Comparison of ENCODE assay signal across 32 cellular contexts in genomic region chr4:118018381-118018780, GRCh38. TPM values are rescaled to one million over a fixed set of nuclear protein-coding genes. Genes with fewer than 3 reads are reported as not detected.
"Had no signal": no experiment of that assay in that cellular context is flagged by ENCODE, and none has a peak within 500 bp of the region (broad histone marks: within the 10 kb centered on the region; RNA-seq: fewer than 3 reads in every experiment).

No MANE protein-coding gene starts in this region.

- H3K27me3 Mint-ChIP-seq: activated CD4-positive, alpha-beta T cell treated with anti-CD3 and anti-CD28 coated beads, Interleukin-2, amount 10 ng/mL, durations not matched to agents 7 days and 5 days; activated naive CD4-positive, alpha-beta T cell treated with anti-CD3 and anti-CD28 coated beads, Interleukin-2, amount 10 ng/mL, durations not matched to agents 7 days and 5 days; activated naive CD8-positive, alpha-beta T cell; activated naive CD8-positive, alpha-beta T cell treated with anti-CD3 and anti-CD28 coated beads, Interleukin-2, amount 50 U/mL, for 24 hours; central memory CD8-positive, alpha-beta T cell had no signal

- H3K4me3 ChIP-seq: cardiac muscle cell, Peyer's patch had no signal

- H3K36me3 ChIP-seq: brain microvascular endothelial cell, cardiac muscle cell, Peyer's patch had no signal

- H3K9me3 Mint-ChIP-seq: activated CD4-positive, alpha-beta T cell treated with anti-CD3 and anti-CD28 coated beads, Interleukin-2, amount 10 ng/mL, durations not matched to agents 7 days and 5 days; activated naive CD4-positive, alpha-beta T cell treated with anti-CD3 and anti-CD28 coated beads, Interleukin-2, amount 10 ng/mL, durations not matched to agents 7 days and 5 days; activated naive CD8-positive, alpha-beta T cell treated with anti-CD3 and anti-CD28 coated beads, Interleukin-2, amount 50 U/mL, for 24 hours; central memory CD8-positive, alpha-beta T cell; T-helper 1 cell treated with Interleukin-12 subunit alpha and Interleukin-12 subunit beta and Interleukin-4 antibody, amounts not matched to agents 30 μg/mL and 1 μg/mL, for 36 hours; T-helper 2 cell treated with Interferon-gamma antibody and Interleukin-4, amounts not matched to agents 5 μg/mL and 100 μg/mL, for 36 hours had no signal

- H3K4me1 Mint-ChIP-seq: activated CD4-positive, alpha-beta T cell treated with anti-CD3 and anti-CD28 coated beads, Interleukin-2, amount 10 ng/mL, durations not matched to agents 7 days and 5 days; activated naive CD4-positive, alpha-beta T cell treated with anti-CD3 and anti-CD28 coated beads, Interleukin-2, amount 10 ng/mL, durations not matched to agents 7 days and 5 days; central memory CD8-positive, alpha-beta T cell had no signal

- H3K4me3 Mint-ChIP-seq: activated CD4-positive, alpha-beta T cell treated with anti-CD3 and anti-CD28 coated beads, Interleukin-2, amount 10 ng/mL, durations not matched to agents 7 days and 5 days; activated naive CD4-positive, alpha-beta T cell treated with anti-CD3 and anti-CD28 coated beads, Interleukin-2, amount 10 ng/mL, durations not matched to agents 7 days and 5 days; activated naive CD8-positive, alpha-beta T cell; activated naive CD8-positive, alpha-beta T cell treated with anti-CD3 and anti-CD28 coated beads, Interleukin-2, amount 50 U/mL, for 24 hours; central memory CD8-positive, alpha-beta T cell; T-helper 1 cell treated with Interleukin-12 subunit alpha and Interleukin-12 subunit beta and Interleukin-4 antibody, amounts not matched to agents 30 μg/mL and 1 μg/mL, for 36 hours; T-helper 2 cell treated with Interferon-gamma antibody and Interleukin-4, amounts not matched to agents 5 μg/mL and 100 μg/mL, for 36 hours had no signal

- ATAC-seq: activated naive CD8-positive, alpha-beta T cell treated with anti-CD3 and anti-CD28 coated beads, Interleukin-2, amount 50 U/mL, for 24 hours; PC-3; Right ventricle myocardium inferior had no signal

- DNase-seq: activated CD4-positive, alpha-beta T cell treated with anti-CD3 and anti-CD28 coated beads, Interleukin-2, amount 10 ng/mL, durations not matched to agents 7 days and 5 days; activated CD4-positive, alpha-beta T cell treated with anti-CD3 and anti-CD28 coated beads, Interleukin-2, amount 50 U/mL, for 48 hours; activated CD8-positive, alpha-beta memory T cell treated with anti-CD3 and anti-CD28 coated beads, Interleukin-2, amount 50 U/mL, for 4 hours; activated effector memory CD4-positive, alpha-beta T cell treated with Interleukin-2 at 50 U/mL for 16 hours; activated naive CD4-positive, alpha-beta T cell treated with anti-CD3 and anti-CD28 coated beads, Interleukin-2, amount 10 ng/mL, durations not matched to agents 7 days and 5 days; activated naive CD8-positive, alpha-beta T cell treated with anti-CD3 and anti-CD28 coated beads, Interleukin-2, amount 50 U/mL, for 24 hours; activated T-cell treated with anti-CD3 and anti-CD28 coated beads, Interleukin-2, amount 50 U/mL, for 48 hours; aorta; brain microvascular endothelial cell; Karpas-422; KBM-7; NCI-H1105; NCI-H1417 treated with DMSO at 0.1 percent for 48 hours; NCI-H1930; NCI-H2081 treated with DMSO at 0.1 percent for 48 hours; NCI-H2171; NCI-H446; NCI-H510A treated with DMSO at 0.1 percent for 48 hours; NCI-H526 treated with DMSO at 0.1 percent for 48 hours; NK-92 treated with Interleukin-12 subunit alpha and Interleukin-12 subunit beta, amount 100 ng/mL, for 24 hours; PC-3; Peyer's patch; SIG-M5; SK-N-SH had no signal

- H3K36me3 Mint-ChIP-seq: activated naive CD4-positive, alpha-beta T cell treated with anti-CD3 and anti-CD28 coated beads, Interleukin-2, amount 10 ng/mL, durations not matched to agents 7 days and 5 days; activated naive CD8-positive, alpha-beta T cell had no signal

- H3K27ac Mint-ChIP-seq: activated CD4-positive, alpha-beta T cell treated with anti-CD3 and anti-CD28 coated beads, Interleukin-2, amount 10 ng/mL, durations not matched to agents 7 days and 5 days; activated naive CD4-positive, alpha-beta T cell treated with anti-CD3 and anti-CD28 coated beads, Interleukin-2, amount 10 ng/mL, durations not matched to agents 7 days and 5 days; activated naive CD8-positive, alpha-beta T cell; activated naive CD8-positive, alpha-beta T cell treated with anti-CD3 and anti-CD28 coated beads, Interleukin-2, amount 50 U/mL, for 24 hours; T-helper 1 cell treated with Interleukin-12 subunit alpha and Interleukin-12 subunit beta and Interleukin-4 antibody, amounts not matched to agents 30 μg/mL and 1 μg/mL, for 36 hours; T-helper 2 cell treated with Interferon-gamma antibody and Interleukin-4, amounts not matched to agents 5 μg/mL and 100 μg/mL, for 36 hours had no signal

- H3K9me3 ChIP-seq: Peyer's patch, SK-N-SH had no signal

- H3K4me1 ChIP-seq: Peyer's patch had no signal

- H3K27me3 ChIP-seq: brain microvascular endothelial cell, cardiac muscle cell, Peyer's patch had no signal

- H3K27ac ChIP-seq: brain microvascular endothelial cell, cardiac muscle cell, Peyer's patch, RWPE1 had no signal

- H3K9ac ChIP-seq: SK-N-SH had no signal

RNA-seq across cellular contexts. Expression of gene NDST3, which starts 15.9 kb away (rescaled TPM):
- total RNA-seq: activated CD4-positive, alpha-beta T cell treated with anti-CD3 and anti-CD28 coated beads, Interleukin-2, amount 10 ng/mL, durations not matched to agents 7 days and 5 days; aorta; MCF 10A; Peyer's patch; Right ventricle myocardium inferior had no signal
